In genomic region chr2:201806442-201806841, GRCh38 we compare ENCODE assay signal across 12 cellular contexts. TPM values are rescaled to one million over a fixed set of nuclear protein-coding genes. Genes with fewer than 3 reads are reported as not detected.
DNase-seq lines count a peak whose midpoint lies in the region; ATAC-seq and TF ChIP-seq lines count a peak whose summit lies in the region.
"Had no signal": no experiment of that assay in that cellular context is flagged by ENCODE, and none has a peak within 500 bp of the region (broad histone marks: within the 10 kb centered on the region; RNA-seq: fewer than 3 reads in every experiment).

CDK15 (plus strand) TSS chr2:201806537; CDS start chr2:201806665, 128 bp downstream.

- DNase-seq in Right ventricle myocardium superior (no peak), cardiac septum (ENCODE audit: low spot score) (no peak), chondrocyte (ENCODE audit: low spot score) (no peak), mesendoderm (peak; percentile 16), DMS79 treated with DMSO at 0.1 percent for 48 hours (lab: John Stamatoyannopoulos, UW) (no peak), NCI-H2196 treated with DMSO at 0.1 percent for 48 hours (lab: John Stamatoyannopoulos, UW; ENCODE audit: unreplicated experiment) (no peak), natural killer cell (no peak), GF-D8 (lab: John Stamatoyannopoulos, UW) (no peak)
- DNase-seq: H7; NCI-H446; stimulated activated CD4-positive, alpha-beta T cell treated with anti-CD3 and anti-CD28 coated beads, Interleukin-4, amount 100 ng/mL, for 1 hour had no signal

- H3K4me1 Mint-ChIP-seq in chondrocyte (ENCODE audit: low read depth) (peaks cover 43% of the 10 kb centered on the region), natural killer cell (no peaks in the 10 kb centered on the region)

- TF ChIP-seq CTCF in chondrocyte (IDR thresholded peaks at IDR 0.05): no peak
- no peak for TF ChIP-seq CTCF in natural killer cell (IDR thresholded peaks at IDR 0.05)

- H3K4me3 Mint-ChIP-seq in chondrocyte (ENCODE audit: unreplicated experiment) (peak within 1 kb of the TSS; percentile 54), natural killer cell (no peak within 1 kb of the TSS)

- H3K4ac ChIP-seq in mesendoderm (ENCODE audit: low read depth, low read length): no peak within 1 kb of the TSS

- H4K8ac ChIP-seq in mesendoderm (ENCODE audit: low read depth, low read length): no peak within 1 kb of the TSS

- H2BK5ac ChIP-seq in mesendoderm (ENCODE audit: low read length): no peak within 1 kb of the TSS

- intact Hi-C loops in Right ventricle myocardium superior (cut with DNase I) (no loop called here), cardiac septum (cut with DNase I) (no loop called here), natural killer cell (cut with micrococcal nuclease) (no loop called here)

- H2BK15ac ChIP-seq in mesendoderm (replicated peaks; ENCODE audit: low read depth): no peak within 1 kb of the TSS

- H3K36me3 ChIP-seq in mesendoderm (ENCODE audit: control insufficient read depth, insufficient read depth, low read length): no peaks in the 10 kb centered on the region

- peaks cover 2% of the 10 kb centered on the region for H3K4me1 ChIP-seq in mesendoderm (ENCODE audit: control insufficient read depth, low read depth, low read length)

- no peak within 1 kb of the TSS for H3K4me3 ChIP-seq in mesendoderm (ENCODE audit: low read length)

- no peak within 1 kb of the TSS for H4K5ac ChIP-seq in mesendoderm (ENCODE audit: low read length)

- H3K9me3 Mint-ChIP-seq in chondrocyte (ENCODE audit: low read depth) (peaks cover 5% of the 10 kb centered on the region), natural killer cell (no peaks in the 10 kb centered on the region)

- peaks cover 4% of the 10 kb centered on the region for H3K36me3 Mint-ChIP-seq in chondrocyte (ENCODE audit: low read depth)
- no peaks in the 10 kb centered on the region for H3K36me3 Mint-ChIP-seq in natural killer cell

- no peaks in the 10 kb centered on the region for H3K79me2 ChIP-seq in mesendoderm (ENCODE audit: control insufficient read depth, insufficient read depth, low read length)

- no peaks in the 10 kb centered on the region for H3K27me3 ChIP-seq in mesendoderm (ENCODE audit: insufficient read depth, low read length, poor library complexity)

- H3K23ac ChIP-seq in mesendoderm (ENCODE audit: low read length): no peak within 1 kb of the TSS

- no CpG with 5 or more reads among the region's 6 CpGs for WGBS in mesendoderm (ENCODE audit: extremely low coverage, insufficient coverage, low lambda C conversion rate)

- H3K27ac Mint-ChIP-seq in chondrocyte (ENCODE audit: unreplicated experiment) (peak within 1 kb of the TSS; percentile 97), natural killer cell (no peak within 1 kb of the TSS)

- no peaks in the 10 kb centered on the region for H3K27me3 Mint-ChIP-seq in chondrocyte (ENCODE audit: low read depth)
- peaks cover 15 to 40% of the 10 kb centered on the region in 2 donors for H3K27me3 Mint-ChIP-seq in natural killer cell (ENCODE audit: low read depth in 2 of 2)

- no peak within 1 kb of the TSS for H3K56ac ChIP-seq in mesendoderm (ENCODE audit: low read length)

- no peak within 1 kb of the TSS for H3K9ac ChIP-seq in mesendoderm (ENCODE audit: low read length)

- H2AK5ac ChIP-seq in mesendoderm (ENCODE audit: low read length): no peak within 1 kb of the TSS

- H3K4me2 ChIP-seq in mesendoderm (ENCODE audit: low read length): no peak within 1 kb of the TSS

- no peak within 1 kb of the TSS for H3K27ac ChIP-seq in mesendoderm (ENCODE audit: low read depth, low read length)
- H3K27ac ChIP-seq: C4-2B had no signal

- H2BK120ac ChIP-seq in mesendoderm (ENCODE audit: low read depth, low read length): no peak within 1 kb of the TSS

- peak; percentile 74 for ATAC-seq in Right ventricle myocardium superior (ENCODE audit: poor library complexity)
- ATAC-seq in natural killer cell: no peak

- peak within 1 kb of the TSS; percentile 31 for H3K18ac ChIP-seq in mesendoderm (ENCODE audit: low read length)

- no peaks in the 10 kb centered on the region for H3K79me1 ChIP-seq in mesendoderm (ENCODE audit: low read length)

RNA-seq across cellular contexts. Expression of gene CDK15, which starts in this region (rescaled TPM):
- 0.43 TPM for total RNA-seq in Right ventricle myocardium superior
- 0.22 TPM for total RNA-seq in cardiac septum
- total RNA-seq in chondrocyte: 3.6 to 5.9 TPM (median 4.6 TPM) in 3 replicates
- 0.04 TPM for polyA plus RNA-seq in mesendoderm (2013, experiment 1 of 2)
- polyA plus RNA-seq in mesendoderm (2013, experiment 2 of 2): 0.07 TPM
- 1 to 10 TPM in 1 of 3 donors, under 1 TPM in 1, not detected in 1; 0.72 to 2.5 TPM for total RNA-seq in natural killer cell
- total RNA-seq: H7 had no signal

Comparison
In these comparisons a context has a peak if more than half of its experiments do, and no peak if none do; other contexts are left out.
1. Peak in ATAC-seq in Right ventricle myocardium superior; RNA of the gene not detected or under 1 TPM.